ENCODE assay signal across 10 cellular contexts in the genomic region with DNA sequence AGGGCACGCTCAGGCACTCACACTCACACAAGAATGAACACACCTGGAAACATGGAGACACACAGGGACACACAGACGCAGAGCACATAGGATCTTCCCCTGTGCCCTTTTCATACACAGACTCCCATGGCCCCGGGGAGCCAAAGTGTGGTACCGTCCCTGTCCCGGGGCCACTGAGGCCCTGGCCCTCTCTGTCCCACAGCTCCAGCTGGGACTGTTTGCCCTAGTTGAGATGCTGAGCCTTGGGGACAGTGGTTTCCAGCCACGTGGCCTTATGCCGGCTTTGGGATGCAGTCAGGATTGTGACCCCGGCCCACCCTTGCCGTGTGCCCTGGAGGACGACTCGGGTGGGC.
DNase-seq lines count a peak whose midpoint lies in the region; ATAC-seq lines count a peak whose summit lies in the region.
"Had no signal": no experiment of that assay in that cellular context is flagged by ENCODE, and none has a peak within 500 bp of the region (broad histone marks: within the 10 kb centered on the region; RNA-seq: fewer than 3 reads in every experiment).

No MANE protein-coding gene starts in this region.

- H3K27ac Mint-ChIP-seq in central memory CD8-positive, alpha-beta T cell (ENCODE audit: low read depth) = peak overlapping the region; percentile 83
- peak overlapping the region in 5 of 9 donors; percentile 6 to 66 (median 54) for H3K27ac Mint-ChIP-seq in naive thymus-derived CD4-positive, alpha-beta T cell
- H3K27ac Mint-ChIP-seq: activated T-helper 2 cell treated with anti-CD3 and anti-CD28 coated beads, Interferon-gamma antibody, Interleukin-2, Interleukin-4, amounts not matched to agents 10 μg/mL and 5 μg/mL and 100 μg/mL, durations not matched to agents 14 hours and 24 hours and 36 hours; T-helper 1 cell treated with Interleukin-12 subunit alpha and Interleukin-12 subunit beta and Interleukin-4 antibody, amounts not matched to agents 30 μg/mL and 1 μg/mL, for 36 hours had no signal

- peaks cover 10% of the 10 kb centered on the region for H3K4me1 ChIP-seq in right cardiac atrium (ENCODE audit: control insufficient read depth, insufficient read depth, low read length)
- peaks cover 7 to 27% of the 10 kb centered on the region in 2 donors for H3K4me1 ChIP-seq in naive thymus-derived CD4-positive, alpha-beta T cell (ENCODE audit: control insufficient read depth in 2 of 2, insufficient read depth in 2 of 2, low read length in 2 of 2)

- DNase-seq in right cardiac atrium (peak in 2 of 3 donors; percentile 49 to 54), left cardiac atrium (no peak), NCI-H1417 (lab: John Stamatoyannopoulos, UW) (no peak), NCI-H2171 treated with DMSO at 0.1 percent for 48 hours (lab: John Stamatoyannopoulos, UW) (no peak), amygdala (lab: John Stamatoyannopoulos, UW) (no peak), NCI-H2081 treated with DMSO at 0.1 percent for 48 hours (lab: John Stamatoyannopoulos, UW) (no peak)
- no peak for DNase-seq in central memory CD8-positive, alpha-beta T cell (ENCODE audit: low spot score in 2 of 2)
- DNase-seq in naive thymus-derived CD4-positive, alpha-beta T cell = no peak

- no peaks in the 10 kb centered on the region for H3K27me3 ChIP-seq in right cardiac atrium (ENCODE audit: control insufficient read depth, insufficient read depth)
- H3K27me3 ChIP-seq in naive thymus-derived CD4-positive, alpha-beta T cell (ENCODE audit: control insufficient read depth in 2 of 2, insufficient read depth in 2 of 2, low read length in 2 of 2) = no peaks in the 10 kb centered on the region

- 93% methylated on average over 11 of the region's 11 CpGs for WGBS in right cardiac atrium

- CTCF ChIA-PET in naive thymus-derived CD4-positive, alpha-beta T cell (lab: Charles Lee) = interaction anchor here (1.4 to 2.3 kb wide), 6 partner anchors 8 to 321 kb away, joined by 5 to 69 read pairs (median 10); a partner anchor contains a TSS

- intact Hi-C loops in right cardiac atrium (cut with DNase I) = loop anchor here in 3 of 4 donors (1.0 to 2.0 kb wide), 2 partner anchors 102 to 103 kb away; no protein-coding TSS in a partner anchor
- intact Hi-C loops in left cardiac atrium (cut with DNase I) = loop anchor here (1.0 to 10.0 kb wide), 3 partner anchors 102 to 326 kb away; no protein-coding TSS in a partner anchor
- intact Hi-C loops in naive thymus-derived CD4-positive, alpha-beta T cell (cut with micrococcal nuclease) = loop anchor here (1.0 to 10.0 kb wide), 4 partner anchors 38 to 104 kb away; no protein-coding TSS in a partner anchor

- no peaks in the 10 kb centered on the region for H3K27me3 Mint-ChIP-seq in central memory CD8-positive, alpha-beta T cell
- no peaks in the 10 kb centered on the region for H3K27me3 Mint-ChIP-seq in naive thymus-derived CD4-positive, alpha-beta T cell

- H3K36me3 ChIP-seq in naive thymus-derived CD4-positive, alpha-beta T cell (ENCODE audit: control insufficient read depth in 2 of 3, insufficient read depth in 3 of 3, low read length in 3 of 3) = peaks cover 0 to 80% (median 17%) of the 10 kb centered on the region in 3 experiments

- POLR2A ChIA-PET in naive thymus-derived CD4-positive, alpha-beta T cell (lab: Charles Lee) = interaction anchor here (1.6 kb wide), 1 partner anchor 99 kb away, joined by 9 read pairs; no protein-coding TSS in a partner anchor

- H3K36me3 Mint-ChIP-seq in central memory CD8-positive, alpha-beta T cell (ENCODE audit: insufficient read depth) = peaks cover 16% of the 10 kb centered on the region
- peaks cover 0 to 10% (median 0%) of the 10 kb centered on the region in 5 donors for H3K36me3 Mint-ChIP-seq in naive thymus-derived CD4-positive, alpha-beta T cell

- no peak overlapping the region for H3K27ac ChIP-seq in right cardiac atrium (ENCODE audit: low read length)
- H3K27ac ChIP-seq in naive thymus-derived CD4-positive, alpha-beta T cell (ENCODE audit: low read depth, low read length) = no peak overlapping the region

- peaks cover 40% of the 10 kb centered on the region for H3K4me1 Mint-ChIP-seq in central memory CD8-positive, alpha-beta T cell
- peaks cover 0 to 29% (median 9%) of the 10 kb centered on the region in 7 donors for H3K4me1 Mint-ChIP-seq in naive thymus-derived CD4-positive, alpha-beta T cell

- no peaks in the 10 kb centered on the region for H3K9me3 ChIP-seq in right cardiac atrium (ENCODE audit: control insufficient read depth, low read length)
- no peaks in the 10 kb centered on the region for H3K9me3 ChIP-seq in naive thymus-derived CD4-positive, alpha-beta T cell (ENCODE audit: control insufficient read depth in 2 of 3, low read length in 3 of 3)

- no peak overlapping the region for H3K4me3 ChIP-seq in right cardiac atrium (ENCODE audit: low read length)
- no peak overlapping the region for H3K4me3 ChIP-seq in naive thymus-derived CD4-positive, alpha-beta T cell (ENCODE audit: low read length)

- ATAC-seq in right cardiac atrium (no peak), left cardiac atrium (no peak)
- no peak for ATAC-seq in central memory CD8-positive, alpha-beta T cell (replicated peaks; ENCODE audit: extremely low read depth, poor library complexity, severe bottlenecking)
- no peak for ATAC-seq in naive thymus-derived CD4-positive, alpha-beta T cell

- no peaks in the 10 kb centered on the region for H3K9me3 Mint-ChIP-seq in central memory CD8-positive, alpha-beta T cell
- H3K9me3 Mint-ChIP-seq in naive thymus-derived CD4-positive, alpha-beta T cell = peaks cover 0 to 2% (median 0%) of the 10 kb centered on the region in 11 donors
- H3K9me3 Mint-ChIP-seq: activated T-helper 2 cell treated with anti-CD3 and anti-CD28 coated beads, Interferon-gamma antibody, Interleukin-2, Interleukin-4, amounts not matched to agents 10 μg/mL and 5 μg/mL and 100 μg/mL, durations not matched to agents 14 hours and 24 hours and 36 hours; T-helper 1 cell treated with Interleukin-12 subunit alpha and Interleukin-12 subunit beta and Interleukin-4 antibody, amounts not matched to agents 30 μg/mL and 1 μg/mL, for 36 hours had no signal

- no peak overlapping the region for H3K4me3 Mint-ChIP-seq in central memory CD8-positive, alpha-beta T cell
- H3K4me3 Mint-ChIP-seq in naive thymus-derived CD4-positive, alpha-beta T cell = no peak overlapping the region
- H3K4me3 Mint-ChIP-seq: T-helper 1 cell treated with Interleukin-12 subunit alpha and Interleukin-12 subunit beta and Interleukin-4 antibody, amounts not matched to agents 30 μg/mL and 1 μg/mL, for 36 hours had no signal

Comparison
In these comparisons a context has a peak if more than half of its experiments do, and no peak if none do; other contexts are left out.
1. DNase-seq: peak in right cardiac atrium (2 of 3); none in left cardiac atrium (single experiment), central memory CD8-positive, alpha-beta T cell (0 of 2), naive thymus-derived CD4-positive, alpha-beta T cell (0 of 9), NCI-H1417 (0 of 3), NCI-H2171 treated with DMSO at 0.1 percent for 48 hours (single experiment), amygdala (0 of 56) and NCI-H2081 treated with DMSO at 0.1 percent for 48 hours (single experiment).